8 cellular contexts compared by ENCODE assay signal in genomic region chr5:110441035-110441434, GRCh38.
DNase-seq lines count a peak whose midpoint lies in the region; ATAC-seq and TF ChIP-seq lines count a peak whose summit lies in the region.

No MANE protein-coding gene starts in this region.

- CTCF ChIA-PET in T-cell (lab: Charles Lee), result no interaction called here

- H3K4me1 ChIP-seq in cardiac muscle cell (ENCODE audit: low read depth), result peaks cover 3% of the 10 kb centered on the region

- H3K4me1 Mint-ChIP-seq in T-cell, result no peaks in the 10 kb centered on the region

- H3K4me3 ChIP-seq in cardiac muscle cell, result no peak overlapping the region

- no peaks in the 10 kb centered on the region for H3K27me3 ChIP-seq in cardiac muscle cell

- peaks cover 0 to 4% of the 10 kb centered on the region in 2 donors for H3K27me3 Mint-ChIP-seq in T-cell

- no peak overlapping the region for H3K27ac ChIP-seq in cardiac muscle cell

- H3K9me3 Mint-ChIP-seq in T-cell, result no peaks in the 10 kb centered on the region

- H3K9me3 ChIP-seq in cardiac muscle cell (ENCODE audit: low read depth), result no peaks in the 10 kb centered on the region

- ATAC-seq in Right ventricle myocardium superior (ENCODE audit: poor library complexity), result no peak
- peak; percentile 74 for ATAC-seq in HG03039 (IDR thresholded peaks at IDR 0.05; ENCODE audit: unreplicated experiment)
- ATAC-seq in HG03460 (IDR thresholded peaks at IDR 0.05; ENCODE audit: unreplicated experiment), result no peak
- ATAC-seq in T-cell (replicated peaks in 1 of 4), result no peak

- H3K27ac Mint-ChIP-seq in T-cell, result no peak overlapping the region

- TF ChIP-seq CTCF in cardiac muscle cell (IDR thresholded peaks at IDR 0.05; ENCODE audit: low read depth, low read length), result peak; percentile 35

- H3K4me3 Mint-ChIP-seq in T-cell, result no peak overlapping the region

- POLR2A ChIA-PET in T-cell (lab: Charles Lee), result no interaction called here

- no peaks in the 10 kb centered on the region for H3K36me3 ChIP-seq in cardiac muscle cell

- intact Hi-C loops in Right ventricle myocardium superior (cut with DNase I), result no loop called here

- DNase-seq in cardiac muscle cell (ENCODE audit: low read depth in 1 of 2, low spot score in 1 of 2) (peak; percentile 13 to 41), Right ventricle myocardium superior (no peak), RKO (ENCODE audit: low spot score) (peak; percentile 52), hepatic stellate cell (ENCODE audit: low spot score) (peak; percentile 3), T-cell (no peak)
- no peak for DNase-seq in stimulated activated CD4-positive, alpha-beta T cell treated with anti-CD3 and anti-CD28 coated beads, Interleukin-2, amount 100 ng/mL, for 48 hours

- no peaks in the 10 kb centered on the region for H3K36me3 Mint-ChIP-seq in T-cell

Comparison
In these comparisons a context has a peak if more than half of its experiments do, and no peak if none do; other contexts are left out.
1. DNase-seq: peak in cardiac muscle cell (2 of 2), RKO (single experiment) and hepatic stellate cell (single experiment); none in Right ventricle myocardium superior (single experiment), stimulated activated CD4-positive, alpha-beta T cell treated with anti-CD3 and anti-CD28 coated beads, Interleukin-2, amount 100 ng/mL, for 48 hours (0 of 2) and T-cell (0 of 34).